ENCODE assay signal across 23 cellular contexts in genomic region chr2:156001851-156002250, GRCh38.
"Had no signal": no experiment of that assay in that cellular context is flagged by ENCODE, and none has a peak within 500 bp of the region (broad histone marks: within the 10 kb centered on the region; RNA-seq: fewer than 3 reads in every experiment).

No MANE protein-coding gene starts in this region.

- H3K9me3 ChIP-seq: left lung, lower lobe of right lung, psoas muscle, spleen, suprapubic skin, thoracic aorta, tibial artery, upper lobe of right lung had no signal

- H3K27me3 ChIP-seq: left lung, spleen, suprapubic skin, tibial artery, upper lobe of right lung had no signal

- H3K4me1 ChIP-seq: left lung, lower lobe of right lung, parathyroid adenoma, psoas muscle, spleen, suprapubic skin, tibial artery, upper lobe of right lung had no signal

- H2AFZ ChIP-seq: parathyroid adenoma had no signal

- H3K36me3 ChIP-seq: left lung, lower lobe of right lung, spleen, suprapubic skin, thoracic aorta, tibial artery, upper lobe of right lung had no signal

- H3K4me3 ChIP-seq: left lung, lower lobe of right lung, psoas muscle, skin epidermis, spleen, suprapubic skin, thoracic aorta, tibial artery, upper lobe of right lung had no signal

- DNase-seq: hippocampal formation; left colon; left lung; lower lobe of right lung; mammary epithelial cell; mesenchymal stem cell; naive thymus-derived CD8-positive, alpha-beta T cell; nucleus accumbens; psoas muscle; spleen; stimulated activated CD4-positive, alpha-beta T cell treated with anti-CD3 and anti-CD28 coated beads, Interleukin-4, amount 100 ng/mL, for 24 hours; stimulated activated naive CD4-positive, alpha-beta T cell; tibial artery; trophoblast cell; upper lobe of right lung had no signal

- H3K9ac ChIP-seq: parathyroid adenoma had no signal

- ATAC-seq: left colon; left lung; lower lobe of right lung; naive thymus-derived CD8-positive, alpha-beta T cell; psoas muscle; sciatic nerve; stimulated activated effector memory CD8-positive, alpha-beta T cell treated with anti-CD3 and anti-CD28 coated beads, Interleukin-12 subunit alpha, Interleukin-12 subunit beta, amount 100 ng/mL, for 72 hours; upper lobe of right lung had no signal

- FAIRE-seq: keratinocyte, urothelium cell line had no signal

- H3K79me2 ChIP-seq: parathyroid adenoma had no signal

- H3K27ac ChIP-seq: left lung, lower lobe of right lung, parathyroid adenoma, psoas muscle, skin epidermis, spleen, suprapubic skin, thoracic aorta, tibial artery, upper lobe of right lung had no signal
